In the genomic region with DNA sequence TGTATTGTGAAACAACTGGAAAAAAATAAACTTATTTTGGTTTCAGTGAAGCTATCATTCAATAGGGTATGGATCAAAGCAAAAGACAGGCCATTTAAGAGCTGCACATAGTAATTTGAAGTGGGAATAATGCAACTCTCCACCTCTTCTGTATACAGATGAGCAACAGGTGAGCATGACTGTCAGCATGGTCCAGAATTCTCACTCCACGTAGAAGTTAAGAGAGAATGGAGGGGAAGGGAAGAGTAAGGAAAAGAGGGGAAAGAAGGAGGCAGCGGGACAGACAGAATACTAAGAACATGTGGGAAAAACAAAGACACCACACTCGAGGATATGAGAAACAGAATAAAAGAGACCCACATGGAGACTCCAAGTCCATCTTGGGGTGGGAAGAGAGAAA, we compare ENCODE assay signal across 26 cellular contexts.
"Had no signal": no experiment of that assay in that cellular context is flagged by ENCODE, and none has a peak within 500 bp of the region (broad histone marks: within the 10 kb centered on the region; RNA-seq: fewer than 3 reads in every experiment).

No MANE protein-coding gene starts in this region.

- H3K36me3 ChIP-seq: stomach, suprapubic skin, thoracic aorta, thyroid gland, tibial artery, tibial nerve, transverse colon, upper lobe of left lung, upper lobe of right lung, uterus, vagina had no signal

- H3K9me3 ChIP-seq: stomach, suprapubic skin, testis, thoracic aorta, thyroid gland, tibial artery, tibial nerve, transverse colon, upper lobe of left lung, upper lobe of right lung, uterus, vagina had no signal

- H3K4me1 ChIP-seq: stomach, suprapubic skin, testis, thyroid gland, tibial nerve, transverse colon, upper lobe of left lung, upper lobe of right lung, uterus, vagina had no signal

- DNase-seq: stimulated activated CD4-positive, alpha-beta T cell treated with anti-CD3 and anti-CD28 coated beads, Interleukin-2, amount 100 ng/mL, for 48 hours; stimulated activated CD4-positive, alpha-beta T cell treated with anti-CD3 and anti-CD28 coated beads, Interleukin-4, amount 100 ng/mL, for 1 hour; stimulated activated CD4-positive, alpha-beta T cell treated with anti-CD3 and anti-CD28 coated beads, Interleukin-4, amount 100 ng/mL, for 24 hours; stimulated activated CD4-positive, alpha-beta T cell treated with anti-CD3 and anti-CD28 coated beads, Interleukin-4, amount 100 ng/mL, for 4 hours; stimulated activated CD8-positive, alpha-beta memory T cell treated with anti-CD3 and anti-CD28 coated beads, Interleukin-4, amount 100 ng/mL, for 48 hours; stimulated activated naive B cell treated with anti-CD40 and anti-IgM and Interleukin-4, amounts not matched to agents 10 μg/mL and 1 μg/mL and 100 μg/mL, for 72 hours; stimulated activated naive CD4-positive, alpha-beta T cell; stimulated activated naive CD4-positive, alpha-beta T cell treated with Interleukin-2 at 50 U/mL for 16 hours; stimulated activated naive CD8-positive, alpha-beta T cell treated with anti-CD3 and anti-CD28 coated beads, Interleukin-15, amount 100 ng/mL, for 72 hours; stimulated activated naive CD8-positive, alpha-beta T cell treated with anti-CD3 and anti-CD28 coated beads, Interleukin-15, Interleukin-2, amounts not matched to agents 100 U/mL and 50 U/mL, for 24 hours; stomach; substantia nigra; testis; thyroid gland; tibial artery; transverse colon; trophoblast cell; upper lobe of left lung; upper lobe of right lung; uterus had no signal

- ATAC-seq: stimulated activated effector memory CD8-positive, alpha-beta T cell treated with anti-CD3 and anti-CD28 coated beads, Interleukin-12 subunit alpha, Interleukin-12 subunit beta, amount 100 ng/mL, for 72 hours; stimulated activated memory B cell treated with anti-CD40 and anti-IgM and Interleukin-4, amounts not matched to agents 10 μg/mL and 1 μg/mL and 100 μg/mL, for 72 hours; stimulated activated naive B cell treated with anti-CD40 and anti-IgM and Interleukin-4, amounts not matched to agents 10 μg/mL and 1 μg/mL and 100 μg/mL, for 72 hours; stimulated activated naive CD8-positive, alpha-beta T cell treated with anti-CD3 and anti-CD28 coated beads, Interleukin-15, amount 100 ng/mL, for 72 hours; stimulated activated naive CD8-positive, alpha-beta T cell treated with anti-CD3 and anti-CD28 coated beads, Interleukin-15, Interleukin-2, amounts not matched to agents 100 U/mL and 50 U/mL, for 24 hours; upper lobe of right lung had no signal

- H3K4me3 ChIP-seq: stomach, suprapubic skin, testis, thoracic aorta, thyroid gland, tibial artery, tibial nerve, transverse colon, upper lobe of left lung, upper lobe of right lung, uterus, vagina had no signal

- H3K27ac ChIP-seq: stomach, suprapubic skin, testis, thoracic aorta, thyroid gland, tibial artery, tibial nerve, transverse colon, upper lobe of left lung, upper lobe of right lung, uterus, vagina had no signal
